In the genomic region with DNA sequence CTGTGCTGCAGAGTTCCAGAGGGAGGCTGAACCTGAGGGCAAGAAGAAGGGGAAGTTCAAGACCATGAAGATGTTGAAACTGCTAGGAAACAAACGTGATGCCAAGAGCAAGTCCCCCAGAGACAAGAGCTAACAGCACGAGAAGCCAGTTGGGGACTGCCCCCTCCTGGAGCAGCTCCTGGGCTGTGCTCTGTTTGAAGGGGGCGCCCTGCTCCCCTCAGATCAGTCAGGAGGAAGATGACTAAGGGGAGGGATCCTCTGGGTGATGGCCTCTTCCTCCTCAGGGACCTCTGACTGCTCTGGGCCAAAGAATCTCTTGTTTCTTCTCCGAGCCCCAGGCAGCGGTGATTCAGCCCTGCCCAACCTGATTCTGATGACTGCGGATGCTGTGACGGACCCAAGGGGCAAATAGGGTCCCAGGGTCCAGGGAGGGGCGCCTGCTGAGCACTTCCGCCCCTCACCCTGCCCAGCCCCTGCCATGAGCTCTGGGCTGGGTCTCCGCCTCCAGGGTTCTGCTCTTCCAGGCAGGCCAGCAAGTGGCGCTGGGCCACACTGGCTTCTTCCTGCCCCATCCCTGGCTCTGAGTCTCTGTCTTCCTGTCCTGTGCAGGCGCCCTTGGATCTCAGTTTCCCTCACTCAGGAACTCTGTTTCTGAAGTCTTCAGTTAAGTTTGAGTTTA, we compare ENCODE assay signal across 16 cellular contexts. TPM values are rescaled to one million over a fixed set of nuclear protein-coding genes. Genes with fewer than 3 reads are reported as not detected.
DNase-seq lines count a peak whose midpoint lies in the region; ATAC-seq and TF ChIP-seq lines count a peak whose summit lies in the region.
"Had no signal": no experiment of that assay in that cellular context is flagged by ENCODE, and none has a peak within 500 bp of the region (broad histone marks: within the 10 kb centered on the region; RNA-seq: fewer than 3 reads in every experiment).

No MANE protein-coding gene starts in this region.

- H3K27ac Mint-ChIP-seq in activated naive CD4-positive, alpha-beta T cell treated with anti-CD3 and anti-CD28 coated beads, Interleukin-2, amount 50 U/mL, for 72 hours, result peak overlapping the region; percentile 42 to 68
- H3K27ac Mint-ChIP-seq in chondrocyte (ENCODE audit: unreplicated experiment), result no peak overlapping the region

- no peak for TF ChIP-seq POLR2A in ovary (IDR thresholded peaks at IDR 0.05)
- no peak for TF ChIP-seq POLR2A in uterus (IDR thresholded peaks at IDR 0.05)

- ATAC-seq in activated naive CD4-positive, alpha-beta T cell treated with anti-CD3 and anti-CD28 coated beads, Interleukin-2, amount 50 U/mL, for 72 hours, result peak in 1 of 2 donors; percentile 22
- ATAC-seq in upper lobe of right lung, result peak; percentile 14
- ATAC-seq: activated CD4-positive, CD25-positive, alpha-beta regulatory T cell treated with anti-CD3 and anti-CD28 coated beads, Interleukin-2, amount 50 U/mL, for 24 hours had no signal

- H3K27ac ChIP-seq in upper lobe of right lung, result no peak overlapping the region
- no peak overlapping the region for H3K27ac ChIP-seq in ovary
- H3K27ac ChIP-seq in uterus, result no peak overlapping the region
- H3K27ac ChIP-seq: coronary artery, esophagus squamous epithelium, suprapubic skin had no signal

- TF ChIP-seq EP300 in ovary (IDR thresholded peaks at IDR 0.05), result no peak

- 83 to 85% (median 84%) methylated on average over 12 of the region's 12 CpGs for WGBS in ovary, 3 donors

- no peaks in the 10 kb centered on the region for H3K9me3 Mint-ChIP-seq in activated naive CD4-positive, alpha-beta T cell treated with anti-CD3 and anti-CD28 coated beads, Interleukin-2, amount 50 U/mL, for 72 hours
- H3K9me3 Mint-ChIP-seq in chondrocyte (ENCODE audit: low read depth), result no peaks in the 10 kb centered on the region

- intact Hi-C loops in upper lobe of right lung (cut with DNase I), result no loop called here
- intact Hi-C loops in ovary (cut with DNase I), result no loop called here
- intact Hi-C loops in uterus (cut with DNase I; ENCODE audit: low total_unique reads), result no loop called here

- H3K36me3 ChIP-seq in upper lobe of right lung, result peaks cover 42% of the 10 kb centered on the region
- H3K36me3 ChIP-seq in ovary, result no peaks in the 10 kb centered on the region
- H3K36me3 ChIP-seq in uterus, result no peaks in the 10 kb centered on the region

- H3K4me3 ChIP-seq in fibroblast of pulmonary artery (replicated peaks; ENCODE audit: low read depth, low read length) (no peak overlapping the region), upper lobe of right lung (no peak overlapping the region), ovary (no peak overlapping the region), uterus (no peak overlapping the region)
- H3K4me3 ChIP-seq: coronary artery, esophagus squamous epithelium, suprapubic skin had no signal

- no peaks in the 10 kb centered on the region for H3K9me3 ChIP-seq in upper lobe of right lung
- no peaks in the 10 kb centered on the region for H3K9me3 ChIP-seq in ovary
- H3K9me3 ChIP-seq in uterus, result no peaks in the 10 kb centered on the region
- H3K9me3 ChIP-seq: esophagus squamous epithelium, suprapubic skin had no signal

- H3K36me3 Mint-ChIP-seq in activated naive CD4-positive, alpha-beta T cell treated with anti-CD3 and anti-CD28 coated beads, Interleukin-2, amount 50 U/mL, for 72 hours, result no peaks in the 10 kb centered on the region
- H3K36me3 Mint-ChIP-seq in chondrocyte (ENCODE audit: low read depth), result peaks cover 30% of the 10 kb centered on the region

- H3K4me1 ChIP-seq in upper lobe of right lung (no peaks in the 10 kb centered on the region), ovary (ENCODE audit: insufficient read depth) (no peaks in the 10 kb centered on the region), uterus (no peaks in the 10 kb centered on the region)
- H3K4me1 ChIP-seq: esophagus squamous epithelium, suprapubic skin had no signal

- DNase-seq in activated naive CD4-positive, alpha-beta T cell treated with anti-CD3 and anti-CD28 coated beads, Interleukin-2, amount 50 U/mL, for 72 hours (ENCODE audit: low spot score in 2 of 2), result no peak
- no peak for DNase-seq in activated naive CD4-positive, alpha-beta T cell (lab: John Stamatoyannopoulos, UW)
- DNase-seq in SKM-1 treated with dmso at 0.1 percent for 144 hours (lab: John Stamatoyannopoulos, UW; ENCODE audit: unreplicated experiment), result peak; percentile 76
- DNase-seq in fibroblast of pulmonary artery (ENCODE audit: low read depth), result peak; percentile 16
- no peak for DNase-seq in upper lobe of right lung
- no peak for DNase-seq in chondrocyte (ENCODE audit: low spot score)
- no peak for DNase-seq in ovary
- DNase-seq in uterus, result no peak
- DNase-seq: Calu3; esophagus squamous epithelium; NCI-H2107; NK-92 treated with Interleukin-12 subunit alpha and Interleukin-12 subunit beta, amount 100 ng/mL, for 24 hours had no signal

- H3K4me3 Mint-ChIP-seq in chondrocyte (ENCODE audit: unreplicated experiment), result no peak overlapping the region

- H3K27me3 ChIP-seq in upper lobe of right lung (no peaks in the 10 kb centered on the region), ovary (no peaks in the 10 kb centered on the region), uterus (no peaks in the 10 kb centered on the region)
- H3K27me3 ChIP-seq: esophagus squamous epithelium, suprapubic skin had no signal

- TF ChIP-seq CTCF in fibroblast of pulmonary artery (IDR thresholded peaks at IDR 0.05; ENCODE audit: low read length, missing control alignments) (no peak), upper lobe of right lung (IDR thresholded peaks at IDR 0.05) (no peak), chondrocyte (IDR thresholded peaks at IDR 0.05) (no peak), ovary (IDR thresholded peaks at IDR 0.05) (no peak), uterus (IDR thresholded peaks at IDR 0.05) (no peak)

- no peaks in the 10 kb centered on the region for H3K27me3 Mint-ChIP-seq in chondrocyte (ENCODE audit: low read depth)

- H3K4me1 Mint-ChIP-seq in chondrocyte (ENCODE audit: low read depth), result no peaks in the 10 kb centered on the region

RNA-seq across cellular contexts. Expression of a gene that starts 12.6 kb away (rescaled TPM):
- total RNA-seq in activated naive CD4-positive, alpha-beta T cell treated with anti-CD3 and anti-CD28 coated beads, Interleukin-2, amount 50 U/mL, for 72 hours, result not detected
- total RNA-seq in upper lobe of right lung (not detected), chondrocyte (not detected in 3 replicates), ovary (1 to 10 TPM in 3 of 7 donors, under 1 TPM in 4; 0.28 to 2.6 (median 0.77) TPM), uterus (under 1 TPM in 2 of 4 donors, not detected in 2; 0.40 to 0.76 TPM)
- under 1 TPM; 0.41 to 0.87 TPM for polyA plus RNA-seq in ovary
- total RNA-seq: suprapubic skin had no signal

RNA-seq across cellular contexts. Expression of a gene that starts 12.7 kb away (rescaled TPM):
- total RNA-seq in activated naive CD4-positive, alpha-beta T cell treated with anti-CD3 and anti-CD28 coated beads, Interleukin-2, amount 50 U/mL, for 72 hours, result 10 to 100 TPM; 55.3 to 70.3 TPM
- total RNA-seq in upper lobe of right lung, result 49.0 TPM
- 63.0 to 72.6 TPM (median 67.5 TPM) in 3 replicates for total RNA-seq in chondrocyte
- total RNA-seq in ovary, result 10 to 100 TPM; 54.8 to 87.9 (median 65.2) TPM
- polyA plus RNA-seq in ovary, result 100 to 1,000 TPM in 1 of 2 donors, 10 to 100 TPM in 1; 40.3 to 101 TPM
- total RNA-seq in uterus, result 10 to 100 TPM; 31.5 to 63.8 (median 43.3) TPM

RNA-seq across cellular contexts. Expression of a gene that starts 34.7 kb away (rescaled TPM):
- total RNA-seq in activated naive CD4-positive, alpha-beta T cell treated with anti-CD3 and anti-CD28 coated beads, Interleukin-2, amount 50 U/mL, for 72 hours, result 10 to 100 TPM; 13.9 to 16.5 TPM
- total RNA-seq in upper lobe of right lung (37.4 TPM), chondrocyte (50.3 to 65.5 TPM (median 58.6 TPM) in 3 replicates), ovary (10 to 100 TPM in 6 of 7 donors, 1 to 10 TPM in 1; 6.2 to 30.0 (median 23.3) TPM), uterus (10 to 100 TPM in 3 of 4 donors, 1 to 10 TPM in 1; 7.4 to 96.6 (median 46.6) TPM)
- polyA plus RNA-seq in ovary, result 1 to 10 TPM; 7.9 to 9.0 TPM

RNA-seq across cellular contexts. Expression of a gene that starts 43.5 kb away (rescaled TPM):
- total RNA-seq in activated naive CD4-positive, alpha-beta T cell treated with anti-CD3 and anti-CD28 coated beads, Interleukin-2, amount 50 U/mL, for 72 hours, result not detected
- total RNA-seq in upper lobe of right lung, result not detected
- not detected in 3 replicates for total RNA-seq in chondrocyte
- 1 to 10 TPM in 3 of 7 donors, under 1 TPM in 2, not detected in 2; 0.11 to 3.2 (median 1.3) TPM for total RNA-seq in ovary
- 1 to 10 TPM in 1 of 2 donors, under 1 TPM in 1; 0.61 to 1.9 TPM for polyA plus RNA-seq in ovary
- total RNA-seq in uterus, result 1 to 10 TPM in 2 of 4 donors, not detected in 2; 2.3 to 3.8 TPM
- total RNA-seq: A673, Calu3 had no signal

Comparison
In these comparisons a context has a peak if more than half of its experiments do, and no peak if none do; other contexts are left out.
1. DNase-seq: peak in SKM-1 treated with dmso at 0.1 percent for 144 hours (single experiment) and fibroblast of pulmonary artery (single experiment); none in activated naive CD4-positive, alpha-beta T cell treated with anti-CD3 and anti-CD28 coated beads, Interleukin-2, amount 50 U/mL, for 72 hours (0 of 2), activated naive CD4-positive, alpha-beta T cell (0 of 4), upper lobe of right lung (single experiment), chondrocyte (single experiment), ovary (0 of 5) and uterus (0 of 2).